ENCODE assay signal across 7 cellular contexts in genomic region chr4:7938513-7939376, GRCh38.
DNase-seq lines count a peak whose midpoint lies in the region; ATAC-seq and TF ChIP-seq lines count a peak whose summit lies in the region.

No MANE protein-coding gene starts in this region.

- H3K9ac ChIP-seq in HUES48 (ENCODE audit: low read depth, low read length), result peak overlapping the region; percentile 42; the same call in 1 of the 2 replicates

- no peak for DNase-seq in activated T-cell treated with anti-CD3 and anti-CD28 coated beads, Interleukin-2, amount 50 U/mL, for 24 hours
- peak; percentile 48 for DNase-seq in fibroblast of mammary gland (ENCODE audit: low read depth)
- DNase-seq in nephron progenitor cell, result peak; percentile 54
- no peak for DNase-seq in NCI-H774 (lab: John Stamatoyannopoulos, UW)

- H3K4me3 ChIP-seq in HUES48 (ENCODE audit: low read depth, low read length) (peak overlapping the region; percentile 75), fibroblast of mammary gland (ENCODE audit: control insufficient read depth, low read depth, low read length) (peak overlapping the region; percentile 81)

- peaks cover 25% of the 10 kb centered on the region for H3K4me1 ChIP-seq in HUES48 (ENCODE audit: control insufficient read depth, insufficient read depth, low read length)

- no peaks in the 10 kb centered on the region for H3K36me3 ChIP-seq in HUES48 (ENCODE audit: control insufficient read depth, insufficient read depth, low read length)

- H3K27ac Mint-ChIP-seq in activated T-cell treated with anti-CD3 and anti-CD28 coated beads, Interleukin-2, amount 50 U/mL, for 24 hours, result peak overlapping the region; percentile 78
- H3K27ac Mint-ChIP-seq in nephron progenitor cell, result no peak overlapping the region

- H3K27me3 ChIP-seq in HUES48 (ENCODE audit: control insufficient read depth, insufficient read depth, low read length), result peaks cover 10% of the 10 kb centered on the region; the same call in 1 of the 2 replicates

- H3K27ac ChIP-seq in HUES48 (ENCODE audit: low read depth, low read length), result no peak overlapping the region

- TF ChIP-seq CTCF in fibroblast of mammary gland (conservative IDR thresholded peaks at IDR 0.05; ENCODE audit: control insufficient read depth, insufficient read depth, low read depth, low read length) (no peak), nephron progenitor cell (IDR thresholded peaks at IDR 0.05) (no peak)

- peaks cover 7% of the 10 kb centered on the region for H3K36me3 Mint-ChIP-seq in activated T-cell treated with anti-CD3 and anti-CD28 coated beads, Interleukin-2, amount 50 U/mL, for 24 hours (ENCODE audit: low read depth)
- peaks cover 16% of the 10 kb centered on the region for H3K36me3 Mint-ChIP-seq in nephron progenitor cell (ENCODE audit: low read depth)

- H3K9me3 Mint-ChIP-seq in activated T-cell treated with anti-CD3 and anti-CD28 coated beads, Interleukin-2, amount 50 U/mL, for 24 hours, result no peaks in the 10 kb centered on the region
- peaks cover 9% of the 10 kb centered on the region for H3K9me3 Mint-ChIP-seq in nephron progenitor cell

- no peaks in the 10 kb centered on the region for H3K9me3 ChIP-seq in HUES48 (ENCODE audit: control insufficient read depth, insufficient read depth, low read length)

- H3K4me3 Mint-ChIP-seq in activated T-cell treated with anti-CD3 and anti-CD28 coated beads, Interleukin-2, amount 50 U/mL, for 24 hours, result peak overlapping the region; percentile 83
- peak overlapping the region; percentile 91 for H3K4me3 Mint-ChIP-seq in nephron progenitor cell

- H3K4me1 Mint-ChIP-seq in activated T-cell treated with anti-CD3 and anti-CD28 coated beads, Interleukin-2, amount 50 U/mL, for 24 hours (ENCODE audit: low read depth), result peaks cover 30% of the 10 kb centered on the region
- peaks cover 64% of the 10 kb centered on the region for H3K4me1 Mint-ChIP-seq in nephron progenitor cell

- H3K27me3 Mint-ChIP-seq in activated T-cell treated with anti-CD3 and anti-CD28 coated beads, Interleukin-2, amount 50 U/mL, for 24 hours, result peaks cover 17% of the 10 kb centered on the region
- H3K27me3 Mint-ChIP-seq in nephron progenitor cell (ENCODE audit: low read depth, poor library complexity), result no peaks in the 10 kb centered on the region

- ATAC-seq in GM19452 (IDR thresholded peaks at IDR 0.05; ENCODE audit: unreplicated experiment) (no peak), HG03025 (IDR thresholded peaks at IDR 0.05; ENCODE audit: low FRiP score, unreplicated experiment) (no peak)

Comparison
In these comparisons a context has a peak if more than half of its experiments do, and no peak if none do; other contexts are left out.
1. DNase-seq: peak in fibroblast of mammary gland (single experiment) and nephron progenitor cell (single experiment); none in activated T-cell treated with anti-CD3 and anti-CD28 coated beads, Interleukin-2, amount 50 U/mL, for 24 hours (single experiment) and NCI-H774 (single experiment).